Comparison of ENCODE assay signal across 16 cellular contexts in genomic region chr3:50302095-50303037, GRCh38. TPM values are rescaled to one million over a fixed set of nuclear protein-coding genes. Genes with fewer than 3 reads are reported as not detected.
A peak's percentile ranks its signal among the peaks of the same experiment; 100 is the strongest.
DNase-seq lines count a peak whose midpoint lies in the region; ATAC-seq and TF ChIP-seq lines count a peak whose summit lies in the region.
"Had no signal": no experiment of that assay in that cellular context is flagged by ENCODE, and none has a peak within 500 bp of the region (broad histone marks: within the 10 kb centered on the region; RNA-seq: fewer than 3 reads in every experiment).

No MANE protein-coding gene starts in this region.

- no TSS peak for BruUV-seq in IMR-90 (replicated peaks; lab: Mats Ljungman, UMichigan)

- H2BK120ac ChIP-seq in IMR-90 (ENCODE audit: low read depth, low read length) = no peak overlapping the region

- no peak overlapping the region for H3K56ac ChIP-seq in IMR-90 (ENCODE audit: extremely low read depth, insufficient read depth, low read length)

- H3K27me3 ChIP-seq in IMR-90 (ENCODE audit: control insufficient read depth, insufficient read depth, low read length) (no peaks in the 10 kb centered on the region), duodenal mucosa (ENCODE audit: control insufficient read depth in 1 of 2, insufficient read depth in 2 of 2, low read length in 2 of 2) (no peaks in the 10 kb centered on the region)

- H3K27ac Mint-ChIP-seq in stimulated activated memory B cell treated with anti-CD40 and anti-IgM and Interleukin-4, amounts not matched to agents 10 μg/mL and 1 μg/mL and 100 μg/mL, for 72 hours = peak overlapping the region; percentile 44
- H3K27ac Mint-ChIP-seq: natural killer cell had no signal

- H3K4me1 ChIP-seq in IMR-90 (ENCODE audit: control insufficient read depth, insufficient read depth, low read length) = peaks cover 13% of the 10 kb centered on the region
- peaks cover 31 to 38% of the 10 kb centered on the region in 2 donors for H3K4me1 ChIP-seq in duodenal mucosa (ENCODE audit: control insufficient read depth in 1 of 2, insufficient read depth in 2 of 2, low read length in 2 of 2)

- no peak overlapping the region for H2AK5ac ChIP-seq in IMR-90 (ENCODE audit: low read depth, low read length)

- H3K36me3 Mint-ChIP-seq in stimulated activated memory B cell treated with anti-CD40 and anti-IgM and Interleukin-4, amounts not matched to agents 10 μg/mL and 1 μg/mL and 100 μg/mL, for 72 hours = no peaks in the 10 kb centered on the region
- H3K36me3 Mint-ChIP-seq: natural killer cell had no signal

- POLR2A ChIA-PET in IMR-90 (lab: Charles Lee; ENCODE audit: unreplicated experiment) = no interaction called here

- H3K9me3 Mint-ChIP-seq in stimulated activated memory B cell treated with anti-CD40 and anti-IgM and Interleukin-4, amounts not matched to agents 10 μg/mL and 1 μg/mL and 100 μg/mL, for 72 hours = no peaks in the 10 kb centered on the region
- H3K9me3 Mint-ChIP-seq: activated T-cell treated with anti-CD3 and anti-CD28 coated beads, Interleukin-2, amount 50 U/mL, for 4 hours; natural killer cell had no signal

- H3K9me3 ChIP-seq in IMR-90 (ENCODE audit: control insufficient read depth, insufficient read depth, low read length) (no peaks in the 10 kb centered on the region), duodenal mucosa (ENCODE audit: control insufficient read depth in 1 of 2, low read length in 2 of 2) (no peaks in the 10 kb centered on the region)

- H2AK9ac ChIP-seq in IMR-90 (replicated peaks; ENCODE audit: low read depth, low read length, poor library complexity) = peak overlapping the region; percentile 37

- H3K23ac ChIP-seq in IMR-90 (ENCODE audit: low read depth, low read length) = no peak overlapping the region

- H4K5ac ChIP-seq in IMR-90 (ENCODE audit: low read depth, low read length) = no peak overlapping the region

- in situ Hi-C loops in IMR-90 (cut with MboI; ENCODE audit: low sequenced_read_pairs) = no loop called here

- H3K14ac ChIP-seq in IMR-90 (replicated peaks; ENCODE audit: low read depth, low read length) = no peak overlapping the region

- TF ChIP-seq POLR2A in IMR-90 (IDR thresholded peaks at IDR 0.05; ENCODE audit: low read depth, low read length) (no peak), lower leg skin (IDR thresholded peaks at IDR 0.05) (no peak)

- peaks cover 28% of the 10 kb centered on the region for H3K4me1 Mint-ChIP-seq in stimulated activated memory B cell treated with anti-CD40 and anti-IgM and Interleukin-4, amounts not matched to agents 10 μg/mL and 1 μg/mL and 100 μg/mL, for 72 hours

- DNase-seq in IMR-90 (no peak), lower leg skin (ENCODE audit: low spot score in 2 of 2) (peak; percentile 19 to 87), NCI-H526 treated with DMSO at 0.1 percent for 48 hours (lab: John Stamatoyannopoulos, UW) (no peak), NCI-H2196 treated with DMSO at 0.1 percent for 48 hours (lab: John Stamatoyannopoulos, UW; ENCODE audit: unreplicated experiment) (no peak), SIG-M5 treated with dmso at 0.1 percent for 504 hours (lab: John Stamatoyannopoulos, UW; ENCODE audit: unreplicated experiment) (no peak)
- DNase-seq: activated CD4-positive, CD25-positive, alpha-beta regulatory T cell; activated T-cell treated with anti-CD3 and anti-CD28 coated beads, Interleukin-2, amount 50 U/mL, for 4 hours; GDM1; KBM-7; natural killer cell; NCI-H187 treated with DMSO at 0.1 percent for 48 hours; stimulated activated CD4-positive, alpha-beta T cell treated with anti-CD3 and anti-CD28 coated beads, Interleukin-15, amount 100 ng/mL, for 24 hours had no signal

- ATAC-seq in IMR-90 (ENCODE audit: low read depth) (no peak), HG02642 (IDR thresholded peaks at IDR 0.05; ENCODE audit: poor library complexity, unreplicated experiment) (no peak)
- no peak for ATAC-seq in stimulated activated memory B cell treated with anti-CD40 and anti-IgM and Interleukin-4, amounts not matched to agents 10 μg/mL and 1 μg/mL and 100 μg/mL, for 72 hours
- ATAC-seq: activated T-cell treated with anti-CD3 and anti-CD28 coated beads, Interleukin-2, amount 50 U/mL, for 4 hours; natural killer cell had no signal

- no peak overlapping the region for H3K18ac ChIP-seq in IMR-90 (ENCODE audit: low read depth, low read length)

- H3K9ac ChIP-seq in IMR-90 (ENCODE audit: low read depth, low read length) (no peak overlapping the region), duodenal mucosa (ENCODE audit: low read depth in 1 of 2, low read length in 2 of 2) (peak overlapping the region; percentile 18 to 32)

- no peak overlapping the region for H3K4ac ChIP-seq in IMR-90 (ENCODE audit: low read depth, low read length)

- H3K79me1 ChIP-seq in IMR-90 (ENCODE audit: low read depth in 1 of 2, low read length in 2 of 2) = peaks cover 13 to 31% of the 10 kb centered on the region in 2 experiments

- H3K36me3 ChIP-seq in IMR-90 (ENCODE audit: control insufficient read depth, insufficient read depth, low read length) (no peaks in the 10 kb centered on the region), duodenal mucosa (ENCODE audit: control insufficient read depth in 1 of 2, insufficient read depth in 2 of 2, low read length in 2 of 2) (no peaks in the 10 kb centered on the region)

- H3K4me3 ChIP-seq in IMR-90 (ENCODE audit: insufficient read depth, low read depth, low read length) = no peak overlapping the region
- H3K4me3 ChIP-seq in duodenal mucosa (ENCODE audit: low read depth in 1 of 2, low read length in 2 of 2) = peak overlapping the region; percentile 35 to 36
- no peak overlapping the region for H3K4me3 ChIP-seq in lower leg skin (ENCODE audit: low read depth, poor library complexity, severe bottlenecking)
- H3K4me3 ChIP-seq: SK-N-MC had no signal

- TF ChIP-seq RAD21 in IMR-90 (IDR thresholded peaks at IDR 0.05; ENCODE audit: low read length) = no peak

- CTCF ChIA-PET in IMR-90 (lab: Yijun Ruan, JAX) = no interaction called here

- no peak overlapping the region for H2BK20ac ChIP-seq in IMR-90 (ENCODE audit: low read depth, low read length)

- no peak overlapping the region for H3K4me2 ChIP-seq in IMR-90 (ENCODE audit: low read depth, low read length)

- no peak overlapping the region for H2BK15ac ChIP-seq in IMR-90 (ENCODE audit: low read depth, low read length)

- no peaks in the 10 kb centered on the region for H3K27me3 Mint-ChIP-seq in stimulated activated memory B cell treated with anti-CD40 and anti-IgM and Interleukin-4, amounts not matched to agents 10 μg/mL and 1 μg/mL and 100 μg/mL, for 72 hours

- no peak for TF ChIP-seq CTCF in IMR-90 (conservative IDR thresholded peaks at IDR 0.05; ENCODE audit: low read depth, low read length)
- TF ChIP-seq CTCF in lower leg skin (IDR thresholded peaks at IDR 0.05) = no peak

- peaks cover 21% of the 10 kb centered on the region for H3K9me1 ChIP-seq in IMR-90 (ENCODE audit: insufficient read depth, low read length)

- 85% methylated on average over 12 of the region's 33 CpGs; no CpG with 5 or more reads in 1 of the 2 experiments for WGBS in IMR-90 (ENCODE audit: extremely low coverage in 2 of 2, insufficient read length in 1 of 2), 2 experiments
- WGBS in lower leg skin, 2 donors = 88 to 89% methylated on average over 21 to 25 of the region's 33 CpGs

- no peak overlapping the region for H2BK5ac ChIP-seq in IMR-90 (ENCODE audit: low read depth, low read length, poor library complexity, severe bottlenecking)

- H3K4me3 Mint-ChIP-seq in stimulated activated memory B cell treated with anti-CD40 and anti-IgM and Interleukin-4, amounts not matched to agents 10 μg/mL and 1 μg/mL and 100 μg/mL, for 72 hours = no peak overlapping the region
- H3K4me3 Mint-ChIP-seq: activated T-cell treated with anti-CD3 and anti-CD28 coated beads, Interleukin-2, amount 50 U/mL, for 4 hours; natural killer cell had no signal

- no peak overlapping the region for H2AFZ ChIP-seq in IMR-90 (replicated peaks; ENCODE audit: low read length, poor library complexity)

- intact Hi-C loops in IMR-90 (cut with micrococcal nuclease) (no loop called here), lower leg skin (cut with DNase I; ENCODE audit: low total_unique reads) (no loop called here)

- H4K91ac ChIP-seq in IMR-90 (ENCODE audit: insufficient read depth, low read depth, low read length) = no peak overlapping the region

- dilution Hi-C loops in IMR-90 (cut with HindIII; ENCODE audit: low sequenced_read_pairs, unreplicated experiment) = no loop called here

- no peaks in the 10 kb centered on the region for H4K20me1 ChIP-seq in IMR-90 (ENCODE audit: insufficient read depth, low read length)

- H3K27ac ChIP-seq in IMR-90 (ENCODE audit: insufficient read depth, low read length) = no peak overlapping the region
- H3K27ac ChIP-seq in duodenal mucosa (ENCODE audit: low read depth, low read length) = peak overlapping the region; percentile 62
- H3K27ac ChIP-seq: SK-N-MC had no signal

- no peak overlapping the region for H4K8ac ChIP-seq in IMR-90 (ENCODE audit: low read depth in 2 of 2, low read length in 2 of 2)

TF ChIP-seq in IMR-90, 13 proteins besides CTCF, POLR2A, EP300 and RAD21 (continues in another document):
- no peak for TF ChIP-seq RCOR1 (IDR thresholded peaks at IDR 0.05; ENCODE audit: insufficient replicate concordance, low read length)

RNA-seq across cellular contexts. Expression of gene HYAL1, which starts 1.0 kb away (rescaled TPM):
- under 0.01 and 0.36 TPM in 2 replicates for total RNA-seq in IMR-90 (2012; rRNA removed)
- polyA plus RNA-seq in IMR-90 (2012; rRNA removed) = 0.29 and 0.32 TPM in 2 replicates
- 0.21 and 0.32 TPM in 2 replicates for polyA plus RNA-seq in IMR-90 (2012; cell fraction: cytosol; rRNA removed)
- 1.4 and 2.3 TPM in 2 replicates for polyA plus RNA-seq in IMR-90 (2012; cell fraction: nucleus; rRNA removed; ENCODE audit: low replicate concordance)
- total RNA-seq in lower leg skin = 10 to 100 TPM; 16.7 to 35.5 (median 20.6) TPM

RNA-seq across cellular contexts. Expression of gene HYAL3, which starts 3.2 kb away (rescaled TPM):
- total RNA-seq in IMR-90 (2012; rRNA removed) = 2.2 and 2.7 TPM in 2 replicates
- polyA plus RNA-seq in IMR-90 (2012; rRNA removed) = 5.7 and 7.6 TPM in 2 replicates
- polyA plus RNA-seq in IMR-90 (2012; cell fraction: cytosol; rRNA removed) = 7.4 and 11.3 TPM in 2 replicates
- 4.6 and 10.7 TPM in 2 replicates for polyA plus RNA-seq in IMR-90 (2012; cell fraction: nucleus; rRNA removed; ENCODE audit: low replicate concordance)
- total RNA-seq in lower leg skin = 1 to 10 TPM; 1.9 to 4.1 (median 2.6) TPM

RNA-seq across cellular contexts. Expression of gene NAA80, which starts 3.2 kb away (rescaled TPM):
- total RNA-seq in IMR-90 (2012; rRNA removed) = 3.1 and 5.0 TPM in 2 replicates
- 14.2 and 14.4 TPM in 2 replicates for polyA plus RNA-seq in IMR-90 (2012; rRNA removed)
- polyA plus RNA-seq in IMR-90 (2012; cell fraction: cytosol; rRNA removed) = 7.4 and 10.9 TPM in 2 replicates
- polyA plus RNA-seq in IMR-90 (2012; cell fraction: nucleus; rRNA removed; ENCODE audit: low replicate concordance) = 19.3 and 45.2 TPM in 2 replicates
- 10 to 100 TPM; 12.4 to 19.4 (median 15.1) TPM for total RNA-seq in lower leg skin

RNA-seq across cellular contexts. Expression of gene IFRD2, which starts 10.1 kb away (rescaled TPM):
- total RNA-seq in IMR-90 (2012; rRNA removed) (48.6 and 52.7 TPM in 2 replicates), lower leg skin (10 to 100 TPM; 32.9 to 69.0 (median 39.8) TPM)
- 79.1 and 85.2 TPM in 2 replicates for polyA plus RNA-seq in IMR-90 (2012; rRNA removed)
- polyA plus RNA-seq in IMR-90 (2012; cell fraction: cytosol; rRNA removed) = 68.9 and 69.3 TPM in 2 replicates
- 164 and 342 TPM in 2 replicates for polyA plus RNA-seq in IMR-90 (2012; cell fraction: nucleus; rRNA removed; ENCODE audit: low replicate concordance)

RNA-seq across cellular contexts. Expression of gene HYAL2, which starts 20.2 kb away (rescaled TPM):
- total RNA-seq in IMR-90 (2012; rRNA removed) (53.6 and 56.8 TPM in 2 replicates), lower leg skin (10 to 100 TPM; 44.1 to 95.7 (median 72.9) TPM)
- polyA plus RNA-seq in IMR-90 (2012; rRNA removed) = 104 and 114 TPM in 2 replicates
- 59.7 and 156 TPM in 2 replicates for polyA plus RNA-seq in IMR-90 (2012; cell fraction: cytosol; rRNA removed)
- polyA plus RNA-seq in IMR-90 (2012; cell fraction: nucleus; rRNA removed; ENCODE audit: low replicate concordance) = 32.0 and 77.6 TPM in 2 replicates

Comparison
In these comparisons a context has a peak if more than half of its experiments do, and no peak if none do; other contexts are left out.
1. DNase-seq: peak in lower leg skin (2 of 2); none in IMR-90 (single experiment), NCI-H526 treated with DMSO at 0.1 percent for 48 hours (single experiment), NCI-H2196 treated with DMSO at 0.1 percent for 48 hours (single experiment) and SIG-M5 treated with dmso at 0.1 percent for 504 hours (single experiment).
2. H3K4me3 ChIP-seq: peak in duodenal mucosa (2 of 2); none in IMR-90 (single experiment) and lower leg skin (single experiment).
3. RNA of gene HYAL1, which starts 1.0 kb away (total RNA-seq): 16.7 to 35.5 TPM in lower leg skin; under 0.01 to 0.36 TPM in IMR-90; every median in the first group is over 10 times any median in the second.